In the genomic region with DNA sequence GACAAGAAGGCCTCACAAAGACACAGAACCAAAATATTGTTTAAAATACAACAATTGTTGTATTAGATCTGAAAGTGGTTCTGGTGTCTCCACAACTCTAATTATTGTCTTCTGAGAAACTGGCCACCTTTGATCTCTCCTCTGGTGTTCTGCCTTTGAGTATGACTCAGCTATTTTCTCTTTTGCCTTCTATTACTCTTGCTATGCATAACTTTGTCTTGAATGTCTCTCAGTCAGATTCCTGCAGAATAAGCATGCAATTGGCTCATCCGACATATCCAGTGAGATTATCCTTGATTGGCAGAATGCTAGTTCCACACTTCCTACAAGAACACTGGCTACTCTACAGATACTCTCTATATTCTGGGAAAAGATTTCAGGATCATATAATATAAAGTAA, we compare ENCODE assay signal across 8 cellular contexts. TPM values are rescaled to one million over a fixed set of nuclear protein-coding genes. Genes with fewer than 3 reads are reported as not detected.
DNase-seq lines count a peak whose midpoint lies in the region; ATAC-seq and TF ChIP-seq lines count a peak whose summit lies in the region.

No MANE protein-coding gene starts in this region.

- H3K4me2 ChIP-seq in trophoblast cell (ENCODE audit: low read length), result no peak overlapping the region

- in situ Hi-C loops in astrocyte of the cerebellum (cut with HindIII; ENCODE audit: low sequenced_read_pairs), result no loop called here

- H3K27ac Mint-ChIP-seq in activated CD4-positive, alpha-beta T cell treated with anti-CD3 and anti-CD28 coated beads, Interleukin-2, amount 10 ng/mL, durations not matched to agents 24 days and 14 days, result no peak overlapping the region

- H3K4me3 Mint-ChIP-seq in activated CD4-positive, alpha-beta T cell treated with anti-CD3 and anti-CD28 coated beads, Interleukin-2, amount 10 ng/mL, durations not matched to agents 24 days and 14 days, result no peak overlapping the region

- H3K4ac ChIP-seq in trophoblast cell (ENCODE audit: low read depth, low read length), result no peak overlapping the region

- ATAC-seq in GM18861 (IDR thresholded peaks at IDR 0.05; ENCODE audit: unreplicated experiment) (peak; percentile 87), HG03159 (IDR thresholded peaks at IDR 0.05; ENCODE audit: unreplicated experiment) (peak; percentile 83), GM19324 (IDR thresholded peaks at IDR 0.05; ENCODE audit: low FRiP score, unreplicated experiment) (no peak)

- peak; percentile 28 for DNase-seq in astrocyte of the cerebellum (ENCODE audit: low read depth)
- peak; percentile 4 to 62 for DNase-seq in trophoblast cell
- DNase-seq in iPS-NIHi11 (ENCODE audit: low spot score), result no peak
- DNase-seq in T-helper 9 cell, result no peak
- DNase-seq in activated CD4-positive, alpha-beta T cell treated with anti-CD3 and anti-CD28 coated beads, Interleukin-2, amount 10 ng/mL, durations not matched to agents 24 days and 14 days, result no peak

- H4K12ac ChIP-seq in trophoblast cell (ENCODE audit: low read depth, low read length), result no peak overlapping the region

- peaks cover 4% of the 10 kb centered on the region for H3K4me1 Mint-ChIP-seq in activated CD4-positive, alpha-beta T cell treated with anti-CD3 and anti-CD28 coated beads, Interleukin-2, amount 10 ng/mL, durations not matched to agents 24 days and 14 days

- H3K9ac ChIP-seq in trophoblast cell (ENCODE audit: low read length), result no peak overlapping the region

- H4K8ac ChIP-seq in trophoblast cell (ENCODE audit: low read depth, low read length), result no peak overlapping the region

- H3K18ac ChIP-seq in trophoblast cell (ENCODE audit: low read length), result no peak overlapping the region

- no peak for TF ChIP-seq CTCF in astrocyte of the cerebellum (IDR thresholded peaks at IDR 0.05; ENCODE audit: low read depth, low read length, missing control alignments)

- no peaks in the 10 kb centered on the region for H3K79me1 ChIP-seq in trophoblast cell (ENCODE audit: low read length)

- H3K4me1 ChIP-seq in trophoblast cell (ENCODE audit: control insufficient read depth in 1 of 2, insufficient read depth in 2 of 2, low read length in 2 of 2), result no peaks in the 10 kb centered on the region

- no peak overlapping the region for H3K23ac ChIP-seq in trophoblast cell (ENCODE audit: low read length)

- H2BK5ac ChIP-seq in trophoblast cell (ENCODE audit: low read depth, low read length, poor library complexity), result no peak overlapping the region

- H3K9me3 ChIP-seq in trophoblast cell (ENCODE audit: insufficient read depth, low read depth, low read length), result no peaks in the 10 kb centered on the region

- no peak overlapping the region for H2BK120ac ChIP-seq in trophoblast cell (ENCODE audit: insufficient read depth, low read length, poor library complexity)

- H3K14ac ChIP-seq in trophoblast cell (ENCODE audit: low read length), result no peak overlapping the region

- no peak overlapping the region for H2AK5ac ChIP-seq in trophoblast cell (ENCODE audit: low read length)

- peaks cover 8% of the 10 kb centered on the region for H3K9me3 Mint-ChIP-seq in activated CD4-positive, alpha-beta T cell treated with anti-CD3 and anti-CD28 coated beads, Interleukin-2, amount 10 ng/mL, durations not matched to agents 24 days and 14 days

- H3K27ac ChIP-seq in trophoblast cell (ENCODE audit: low read depth, low read length), result no peak overlapping the region

- no peaks in the 10 kb centered on the region for H3K27me3 ChIP-seq in trophoblast cell (ENCODE audit: insufficient read depth, low read length)

- no peak overlapping the region for H2AFZ ChIP-seq in trophoblast cell (ENCODE audit: insufficient read depth, low read length, poor library complexity)

- H3K79me2 ChIP-seq in trophoblast cell (ENCODE audit: control insufficient read depth, insufficient read depth, low read length, poor library complexity), result no peaks in the 10 kb centered on the region

- H3K4me3 ChIP-seq in astrocyte of the cerebellum (ENCODE audit: low read depth, low read length) (no peak overlapping the region), trophoblast cell (ENCODE audit: low read depth, low read length) (no peak overlapping the region)

- H4K91ac ChIP-seq in trophoblast cell (ENCODE audit: low read depth, low read length), result no peak overlapping the region

- intact Hi-C loops in activated CD4-positive, alpha-beta T cell treated with anti-CD3 and anti-CD28 coated beads, Interleukin-2, amount 10 ng/mL, durations not matched to agents 24 days and 14 days (cut with micrococcal nuclease), result no loop called here

- H3K36me3 Mint-ChIP-seq in activated CD4-positive, alpha-beta T cell treated with anti-CD3 and anti-CD28 coated beads, Interleukin-2, amount 10 ng/mL, durations not matched to agents 24 days and 14 days (ENCODE audit: low read depth), result peaks cover 1% of the 10 kb centered on the region

- no CpG with 5 or more reads among the region's 1 CpG for whole genome bisulfite sequencing in trophoblast cell (ENCODE audit: extremely low coverage, insufficient coverage, insufficient read length)

- no peaks in the 10 kb centered on the region for H3K36me3 ChIP-seq in trophoblast cell (ENCODE audit: control insufficient read depth in 1 of 2, insufficient read depth in 2 of 2, low read length in 2 of 2)

- H3K27me3 Mint-ChIP-seq in activated CD4-positive, alpha-beta T cell treated with anti-CD3 and anti-CD28 coated beads, Interleukin-2, amount 10 ng/mL, durations not matched to agents 24 days and 14 days, result peaks cover 2% of the 10 kb centered on the region

- H2BK12ac ChIP-seq in trophoblast cell (ENCODE audit: low read length), result no peak overlapping the region

RNA-seq across cellular contexts. Expression of a gene that starts 14.3 kb away (rescaled TPM):
- polyA plus RNA-seq in trophoblast cell (2013), result 1.3 and 1.9 TPM in 2 replicates
- 4.2 and 4.6 TPM in 2 replicates for total RNA-seq in activated CD4-positive, alpha-beta T cell treated with anti-CD3 and anti-CD28 coated beads, Interleukin-2, amount 10 ng/mL, durations not matched to agents 24 days and 14 days

Comparison
In these comparisons a context has a peak if more than half of its experiments do, and no peak if none do; other contexts are left out.
1. DNase-seq: peak in astrocyte of the cerebellum (single experiment) and trophoblast cell (2 of 2); none in iPS-NIHi11 (single experiment), T-helper 9 cell (single experiment) and activated CD4-positive, alpha-beta T cell treated with anti-CD3 and anti-CD28 coated beads, Interleukin-2, amount 10 ng/mL, durations not matched to agents 24 days and 14 days (single experiment).